Comparison of ENCODE assay signal across 9 cellular contexts in the genomic region with DNA sequence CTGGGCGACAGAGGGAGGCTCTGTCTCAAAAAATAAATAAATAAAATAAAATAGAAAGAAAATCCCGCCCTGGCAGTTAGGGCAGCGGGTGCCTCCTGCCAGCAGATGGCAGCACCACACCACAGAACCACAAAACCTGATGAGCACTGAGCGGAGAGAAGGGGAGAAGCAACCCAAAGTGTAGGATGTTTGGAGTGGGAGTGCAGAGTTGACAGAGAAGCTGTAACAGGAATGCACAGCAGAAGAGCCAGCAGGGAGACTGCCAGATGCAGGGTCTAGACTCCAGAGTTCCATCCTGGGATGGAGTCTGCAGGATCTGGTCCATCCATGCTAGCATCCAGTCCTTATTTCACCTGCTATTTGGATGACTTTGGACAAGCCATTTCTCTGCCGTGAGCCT. TPM values are rescaled to one million over a fixed set of nuclear protein-coding genes. Genes with fewer than 3 reads are reported as not detected.
DNase-seq lines count a peak whose midpoint lies in the region; FAIRE-seq and TF ChIP-seq lines count a peak whose summit lies in the region.
"Had no signal": no experiment of that assay in that cellular context is flagged by ENCODE, and none has a peak within 500 bp of the region (broad histone marks: within the 10 kb centered on the region; RNA-seq: fewer than 3 reads in every experiment).

No MANE protein-coding gene starts in this region.

- no peak for FAIRE-seq in HTR-8/SVneo (lab: Jason Lieb, UNC)
- FAIRE-seq: islet of Langerhans had no signal

- no peaks in the 10 kb centered on the region for H3K4me1 Mint-ChIP-seq in activated T-helper 2 cell treated with anti-CD3 and anti-CD28 coated beads, Interferon-gamma antibody, Interleukin-2, Interleukin-4, amounts not matched to agents 10 μg/mL and 5 μg/mL and 100 μg/mL, durations not matched to agents 14 hours and 24 hours and 36 hours (ENCODE audit: low read depth)

- intact Hi-C loops in activated T-helper 2 cell treated with anti-CD3 and anti-CD28 coated beads, Interferon-gamma antibody, Interleukin-2, Interleukin-4, amounts not matched to agents 10 μg/mL and 5 μg/mL and 100 μg/mL, durations not matched to agents 14 hours and 24 hours and 36 hours (cut with micrococcal nuclease), result loop anchor here (2.0 kb wide), 1 partner anchor 161 kb away; no protein-coding TSS in a partner anchor

- H3K9ac ChIP-seq in parathyroid adenoma, result no peak overlapping the region

- no peak overlapping the region for H3K27ac ChIP-seq in Peyer's patch
- H3K27ac ChIP-seq in parathyroid adenoma, result no peak overlapping the region

- TF ChIP-seq CTCF in Peyer's patch (IDR thresholded peaks at IDR 0.05), result peak; percentile 59 to 89 (median 84)
- TF ChIP-seq CTCF in foreskin fibroblast (IDR thresholded peaks at IDR 0.05; ENCODE audit: low read depth, low read length), result peak; percentile 89
- peak; percentile 82 for TF ChIP-seq CTCF in parathyroid adenoma (IDR thresholded peaks at IDR 0.05)

- H3K4me2 ChIP-seq in parathyroid adenoma (ENCODE audit: low read length), result no peak overlapping the region

- no peaks in the 10 kb centered on the region for H3K9me3 Mint-ChIP-seq in activated T-helper 2 cell treated with anti-CD3 and anti-CD28 coated beads, Interferon-gamma antibody, Interleukin-2, Interleukin-4, amounts not matched to agents 10 μg/mL and 5 μg/mL and 100 μg/mL, durations not matched to agents 14 hours and 24 hours and 36 hours

- DNase-seq in NCI-H1092 treated with DMSO at 0.1 percent for 48 hours (lab: John Stamatoyannopoulos, UW), result peak; percentile 4
- DNase-seq in NCI-H1092 (lab: John Stamatoyannopoulos, UW), result no peak
- peak; percentile 63 for DNase-seq in HTR-8/SVneo (ENCODE audit: insufficient read length, low spot score)
- DNase-seq in Peyer's patch, result peak; percentile 39 to 83 (median 79)
- DNase-seq in activated T-helper 2 cell treated with anti-CD3 and anti-CD28 coated beads, Interferon-gamma antibody, Interleukin-2, Interleukin-4, amounts not matched to agents 10 μg/mL and 5 μg/mL and 100 μg/mL, durations not matched to agents 14 hours and 24 hours and 36 hours (ENCODE audit: low spot score), result peak; percentile 27
- peak; percentile 58 to 86 for DNase-seq in foreskin fibroblast
- DNase-seq in DMS79 treated with DMSO at 0.1 percent for 48 hours (lab: John Stamatoyannopoulos, UW), result no peak

- no peaks in the 10 kb centered on the region for H3K36me3 Mint-ChIP-seq in activated T-helper 2 cell treated with anti-CD3 and anti-CD28 coated beads, Interferon-gamma antibody, Interleukin-2, Interleukin-4, amounts not matched to agents 10 μg/mL and 5 μg/mL and 100 μg/mL, durations not matched to agents 14 hours and 24 hours and 36 hours (ENCODE audit: low read depth)

- H3K27me3 Mint-ChIP-seq in activated T-helper 2 cell treated with anti-CD3 and anti-CD28 coated beads, Interferon-gamma antibody, Interleukin-2, Interleukin-4, amounts not matched to agents 10 μg/mL and 5 μg/mL and 100 μg/mL, durations not matched to agents 14 hours and 24 hours and 36 hours (ENCODE audit: low read depth), result no peaks in the 10 kb centered on the region

- no peak overlapping the region for H3K4me3 Mint-ChIP-seq in activated T-helper 2 cell treated with anti-CD3 and anti-CD28 coated beads, Interferon-gamma antibody, Interleukin-2, Interleukin-4, amounts not matched to agents 10 μg/mL and 5 μg/mL and 100 μg/mL, durations not matched to agents 14 hours and 24 hours and 36 hours (ENCODE audit: low read depth)

- no peak overlapping the region for H3K27ac Mint-ChIP-seq in activated T-helper 2 cell treated with anti-CD3 and anti-CD28 coated beads, Interferon-gamma antibody, Interleukin-2, Interleukin-4, amounts not matched to agents 10 μg/mL and 5 μg/mL and 100 μg/mL, durations not matched to agents 14 hours and 24 hours and 36 hours

- H3K9me3 ChIP-seq in Peyer's patch, result no peaks in the 10 kb centered on the region
- no peaks in the 10 kb centered on the region for H3K9me3 ChIP-seq in parathyroid adenoma (ENCODE audit: control insufficient read depth, low read length)

- TF ChIP-seq POLR2A in Peyer's patch (IDR thresholded peaks at IDR 0.05), result no peak

- no peaks in the 10 kb centered on the region for H3K27me3 ChIP-seq in Peyer's patch
- H3K27me3 ChIP-seq in parathyroid adenoma (ENCODE audit: control insufficient read depth, insufficient read depth, low read length), result no peaks in the 10 kb centered on the region

- H3K4me1 ChIP-seq in Peyer's patch, result peaks cover 0 to 27% (median 0%) of the 10 kb centered on the region in 4 donors
- H3K4me1 ChIP-seq in parathyroid adenoma, result no peaks in the 10 kb centered on the region

- H3K79me2 ChIP-seq in parathyroid adenoma, result no peaks in the 10 kb centered on the region

- no peak overlapping the region for H2AFZ ChIP-seq in parathyroid adenoma

- H3K36me3 ChIP-seq in Peyer's patch (no peaks in the 10 kb centered on the region), parathyroid adenoma (ENCODE audit: control insufficient read depth, insufficient read depth, low read length) (no peaks in the 10 kb centered on the region)

- H3K4me3 ChIP-seq in Peyer's patch (no peak overlapping the region), foreskin fibroblast (ENCODE audit: low read depth in 1 of 2, low read length in 2 of 2) (no peak overlapping the region), parathyroid adenoma (ENCODE audit: low read depth, low read length) (no peak overlapping the region)

RNA-seq across cellular contexts. Expression of gene KIRREL1, which starts 29.7 kb away (rescaled TPM):
- total RNA-seq in Peyer's patch, result 10 to 100 TPM in 3 of 4 donors, 1 to 10 TPM in 1; 2.8 to 29.7 (median 11.1) TPM
- total RNA-seq in activated T-helper 2 cell treated with anti-CD3 and anti-CD28 coated beads, Interferon-gamma antibody, Interleukin-2, Interleukin-4, amounts not matched to agents 10 μg/mL and 5 μg/mL and 100 μg/mL, durations not matched to agents 14 hours and 24 hours and 36 hours, result not detected in 2 replicates

Comparison
In these comparisons a context has a peak if more than half of its experiments do, and no peak if none do; other contexts are left out.
1. DNase-seq: peak in NCI-H1092 treated with DMSO at 0.1 percent for 48 hours (single experiment), HTR-8/SVneo (single experiment), Peyer's patch (3 of 3), activated T-helper 2 cell treated with anti-CD3 and anti-CD28 coated beads, Interferon-gamma antibody, Interleukin-2, Interleukin-4, amounts not matched to agents 10 μg/mL and 5 μg/mL and 100 μg/mL, durations not matched to agents 14 hours and 24 hours and 36 hours (single experiment) and foreskin fibroblast (2 of 2); none in NCI-H1092 (single experiment) and DMS79 treated with DMSO at 0.1 percent for 48 hours (single experiment).
2. Peak in every context shown above with its lines, with median percentiles within 50 percentile points of each other: CTCF ChIP-seq.